In the genomic region with DNA sequence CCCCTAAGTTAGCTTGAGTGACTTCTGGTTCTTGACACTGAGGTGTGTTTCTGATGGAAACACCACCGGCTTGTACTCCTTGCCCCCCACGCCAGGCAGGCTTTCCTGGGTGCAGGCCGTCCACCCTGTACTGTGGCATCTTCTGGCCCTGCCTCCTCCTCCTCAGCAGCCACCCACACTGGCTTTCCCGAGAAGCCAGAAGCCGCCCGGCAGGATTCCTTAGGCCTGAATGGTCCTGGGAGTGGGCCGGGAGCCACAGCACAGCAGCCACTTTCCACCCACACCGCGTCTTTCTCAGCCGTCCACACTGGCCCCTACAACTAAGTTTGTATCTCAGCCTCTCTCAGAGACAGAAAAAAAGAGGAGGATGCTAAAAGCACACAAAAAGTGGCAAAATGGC, we compare ENCODE assay signal across 11 cellular contexts. TPM values are rescaled to one million over a fixed set of nuclear protein-coding genes. Genes with fewer than 3 reads are reported as not detected.
DNase-seq lines count a peak whose midpoint lies in the region; ATAC-seq, FAIRE-seq and TF ChIP-seq lines count a peak whose summit lies in the region.
"Had no signal": no experiment of that assay in that cellular context is flagged by ENCODE, and none has a peak within 500 bp of the region (broad histone marks: within the 10 kb centered on the region; RNA-seq: fewer than 3 reads in every experiment).

No MANE protein-coding gene starts in this region.

- peak overlapping the region; percentile 90 for H3K27ac Mint-ChIP-seq in mesothelial cell of epicardium
- H3K27ac Mint-ChIP-seq: activated naive CD4-positive, alpha-beta T cell treated with anti-CD3 and anti-CD28 coated beads, Interleukin-2, amount 50 U/mL, for 24 hours had no signal

- peaks cover 66% of the 10 kb centered on the region for H3K4me1 ChIP-seq in HepG2 (ENCODE audit: insufficient read depth, low read length)
- peaks cover 0 to 10% (median 3%) of the 10 kb centered on the region in 4 donors for H3K4me1 ChIP-seq in right lobe of liver
- peaks cover 19% of the 10 kb centered on the region for H3K4me1 ChIP-seq in colonic mucosa

- intact Hi-C loops in HepG2 (cut with micrococcal nuclease; ENCODE audit: unreplicated experiment) (no loop called here), right lobe of liver (cut with DNase I) (no loop called here), colonic mucosa (cut with DNase I) (no loop called here)

- no peak overlapping the region for H2AFZ ChIP-seq in HepG2 (ENCODE audit: low read length)

- TF ChIP-seq EP300 in HepG2 (IDR thresholded peaks at IDR 0.05; ENCODE audit: low read depth in 2 of 2, low read length in 2 of 2) (no peak), HepG2 (CRISPR knock-in tag; IDR thresholded peaks at IDR 0.05; ENCODE audit: borderline replicate concordance) (no peak)

- peaks cover 15% of the 10 kb centered on the region for H3K79me2 ChIP-seq in HepG2 (ENCODE audit: insufficient read depth, low read length)

- no peak for TF ChIP-seq RAD21 in HepG2 (CRISPR knock-in tag; IDR thresholded peaks at IDR 0.05)

- POLR2A ChIA-PET in HepG2 (lab: Yijun Ruan, JAX), result interaction anchor here (1.1 to 1.9 kb wide), 6 partner anchors 9 to 28 kb away, joined by 3 to 20 read pairs (median 6); partner anchors contain the start of gene SLC66A2

- H3K9me3 ChIP-seq in HepG2 (ENCODE audit: low read length) (no peaks in the 10 kb centered on the region), right lobe of liver (no peaks in the 10 kb centered on the region), colonic mucosa (no peaks in the 10 kb centered on the region)
- H3K9me3 ChIP-seq: transverse colon had no signal

- no peaks in the 10 kb centered on the region for H3K9me3 Mint-ChIP-seq in mesothelial cell of epicardium
- H3K9me3 Mint-ChIP-seq: activated naive CD4-positive, alpha-beta T cell treated with anti-CD3 and anti-CD28 coated beads, Interleukin-2, amount 50 U/mL, for 24 hours had no signal

- no peak for ATAC-seq in HepG2
- no peak for ATAC-seq in right lobe of liver
- no peak for ATAC-seq in GM18517 (IDR thresholded peaks at IDR 0.05; ENCODE audit: unreplicated experiment)

- 93% methylated on average over 10 of the region's 10 CpGs for WGBS in HepG2 (ENCODE audit: low lambda C conversion rate)
- 93% methylated on average over 5 of the region's 10 CpGs for WGBS in right lobe of liver (ENCODE audit: insufficient coverage, low coverage, low lambda C conversion rate, missing lambda C conversion rate)

- no peak for TF ChIP-seq POLR2A in HepG2 (IDR thresholded peaks at IDR 0.05; ENCODE audit: insufficient read depth in 1 of 2, low read depth in 2 of 2, low read length in 2 of 2)
- no peak for TF ChIP-seq POLR2A in right lobe of liver (IDR thresholded peaks at IDR 0.05)

- BruUV-seq in HepG2 (replicated peaks; lab: Mats Ljungman, UMichigan), result no TSS peak

- no peak for FAIRE-seq in HepG2 (lab: Jason Lieb, UNC)
- FAIRE-seq: G401.6 had no signal

- DNase-seq in HepG2 (ENCODE audit: low spot score) (no peak), right lobe of liver (no peak), colonic mucosa (peak; percentile 27), mesothelial cell of epicardium (ENCODE audit: low spot score in 2 of 2, unreplicated experiment in 2 of 2) (peak in 1 of 2 experiments; percentile 53), KBM-7 (no peak), H4 (ENCODE audit: low spot score) (no peak), NCI-H2029 treated with DMSO at 0.1 percent for 48 hours (lab: John Stamatoyannopoulos, UW) (no peak)
- DNase-seq: transverse colon had no signal

- peak overlapping the region in 1 of 3 experiments; percentile 59; a peak in 1 of 6 replicates for H3K4me3 ChIP-seq in HepG2 (replicated peaks in 1 of 3; ENCODE audit: insufficient read depth in 1 of 3, low read depth in 2 of 3, low read length in 3 of 3)
- no peak overlapping the region for H3K4me3 ChIP-seq in right lobe of liver
- H3K4me3 ChIP-seq in colonic mucosa, result no peak overlapping the region
- H3K4me3 ChIP-seq: transverse colon had no signal

- peaks cover 41% of the 10 kb centered on the region for H3K4me1 Mint-ChIP-seq in mesothelial cell of epicardium

- H3K36me3 ChIP-seq in HepG2 (replicated peaks in 1 of 2; ENCODE audit: control insufficient read depth in 1 of 2, insufficient read depth in 2 of 2, low read length in 2 of 2), result 0 out of 5 replicates have a peak, but pooled peaks cover 0 to 2% of the 10 kb centered on the region in 2 experiments
- H3K36me3 ChIP-seq in right lobe of liver, result peaks cover 0 to 2% (median 0%) of the 10 kb centered on the region in 4 donors
- no peaks in the 10 kb centered on the region for H3K36me3 ChIP-seq in colonic mucosa
- H3K36me3 ChIP-seq: transverse colon had no signal

- H3K27me3 ChIP-seq in HepG2 (ENCODE audit: control insufficient read depth in 1 of 2, insufficient read depth in 2 of 2, low read length in 2 of 2) (no peaks in the 10 kb centered on the region), right lobe of liver (no peaks in the 10 kb centered on the region), colonic mucosa (no peaks in the 10 kb centered on the region)
- H3K27me3 ChIP-seq: transverse colon had no signal

- H3K27me3 Mint-ChIP-seq in mesothelial cell of epicardium (ENCODE audit: low read depth), result no peaks in the 10 kb centered on the region
- H3K27me3 Mint-ChIP-seq: activated naive CD4-positive, alpha-beta T cell treated with anti-CD3 and anti-CD28 coated beads, Interleukin-2, amount 50 U/mL, for 24 hours had no signal

- TF ChIP-seq CTCF in HepG2 (CRISPR knock-in tag; IDR thresholded peaks at IDR 0.05), result no peak
- TF ChIP-seq CTCF in right lobe of liver (IDR thresholded peaks at IDR 0.05), result no peak
- no peak for TF ChIP-seq CTCF in colonic mucosa (IDR thresholded peaks at IDR 0.05)
- TF ChIP-seq CTCF in mesothelial cell of epicardium (IDR thresholded peaks at IDR 0.05; ENCODE audit: unreplicated experiment), result no peak

- H3K4me2 ChIP-seq in HepG2 (ENCODE audit: low read depth, low read length), result peak overlapping the region; percentile 81

- peaks cover 3% of the 10 kb centered on the region for H3K36me3 Mint-ChIP-seq in mesothelial cell of epicardium
- H3K36me3 Mint-ChIP-seq: activated naive CD4-positive, alpha-beta T cell treated with anti-CD3 and anti-CD28 coated beads, Interleukin-2, amount 50 U/mL, for 24 hours had no signal

- CTCF ChIA-PET in HepG2 (lab: Yijun Ruan, JAX; ENCODE audit: low intra/inter-chr PET ratio, low total read pairs), result no interaction called here

- peak overlapping the region; percentile 5 for H3K4me3 Mint-ChIP-seq in mesothelial cell of epicardium

- in situ Hi-C loops in HepG2 (cut with HindIII; ENCODE audit: extremely low pct_ligation_motif_present, low pct_unique_long_range_greater_than_20kb), result no loop called here
- in situ Hi-C loops in KBM-7 (cut with MboI; ENCODE audit: low pct_unique_long_range_greater_than_20kb, low sequenced_read_pairs), result no loop called here

- no peaks in the 10 kb centered on the region for H4K20me1 ChIP-seq in HepG2 (ENCODE audit: insufficient read depth, low read length)

- H3K27ac ChIP-seq in HepG2 (ENCODE audit: extremely low read length, insufficient read depth, low read length) (no peak overlapping the region), right lobe of liver (no peak overlapping the region), colonic mucosa (no peak overlapping the region)

- H3K9ac ChIP-seq in HepG2 (ENCODE audit: insufficient read depth, low read depth, low read length), result 0 out of 2 replicates have a peak overlapping the region, but pooled peaks have one; percentile 58
- no peak overlapping the region for H3K9ac ChIP-seq in colonic mucosa (ENCODE audit: low read depth in 2 of 2, low read length in 2 of 2)

RNA-seq across cellular contexts. Expression of gene HSBP1L1, which starts 2.1 kb away (rescaled TPM):
- 15.3 and 22.6 TPM in 2 replicates for total RNA-seq in HepG2 (2016; rRNA removed; fragmentation: Illumina TruSeq; extraction: Trizol)
- 28.9 and 34.1 TPM in 2 replicates for total RNA-seq in HepG2 (2016; cell fraction: cytosol; rRNA removed; fragmentation: Illumina TruSeq; extraction: Trizol; ENCODE audit: low read depth)
- total RNA-seq in HepG2 (2016; cell fraction: insoluble cytoplasmic fraction; rRNA removed; fragmentation: Illumina TruSeq; extraction: Trizol), result 13.5 and 21.2 TPM in 2 replicates
- 33.2 and 40.1 TPM in 2 replicates for total RNA-seq in HepG2 (2016; cell fraction: membrane; rRNA removed; fragmentation: Illumina TruSeq; extraction: Trizol)
- 17.7 and 20.7 TPM in 2 replicates for total RNA-seq in HepG2 (2016; cell fraction: nucleus; rRNA removed; fragmentation: Illumina TruSeq; extraction: Trizol)
- 41.2 and 45.1 TPM in 2 replicates for polyA plus RNA-seq in HepG2 (2011; rRNA removed)
- polyA plus RNA-seq in HepG2 (2011; cell fraction: cytosol; rRNA removed), result 28.0 and 28.5 TPM in 2 replicates
- polyA plus RNA-seq in HepG2 (2011; cell fraction: nucleus; rRNA removed), result 34.3 and 53.2 TPM in 2 replicates
- polyA plus RNA-seq in HepG2 (2012), result 26.1 and 32.6 TPM in 2 replicates
- 36.8 and 50.0 TPM in 2 replicates for polyA plus RNA-seq in HepG2 (2016; cell fraction: cytosol; fragmentation: Illumina TruSeq; extraction: Trizol; ENCODE audit: low read depth)
- 17.9 and 18.7 TPM in 2 replicates for polyA plus RNA-seq in HepG2 (2016; cell fraction: insoluble cytoplasmic fraction; fragmentation: Illumina TruSeq; extraction: Trizol; ENCODE audit: low read depth)
- polyA plus RNA-seq in HepG2 (2016; cell fraction: membrane; fragmentation: Illumina TruSeq; extraction: Trizol; ENCODE audit: low read depth), result 33.7 and 42.5 TPM in 2 replicates
- 68.0 and 69.5 TPM in 2 replicates for polyA plus RNA-seq in HepG2 (2016; cell fraction: nucleus; fragmentation: Illumina TruSeq; extraction: Trizol; ENCODE audit: insufficient read depth, low read depth)
- polyA minus RNA-seq in HepG2 (2011; rRNA and poly(A)+ RNA removed; ENCODE audit: low replicate concordance), result 4.1 and 8.6 TPM in 2 replicates
- polyA minus RNA-seq in HepG2 (2011; cell fraction: cytosol; rRNA and poly(A)+ RNA removed), result 5.3 and 7.9 TPM in 2 replicates
- polyA minus RNA-seq in HepG2 (2011; cell fraction: nucleus; rRNA and poly(A)+ RNA removed), result 23.3 and 28.1 TPM in 2 replicates
- 10 to 100 TPM; 16.8 to 35.1 (median 23.7) TPM for total RNA-seq in right lobe of liver
- 10 to 100 TPM; 51.8 to 59.6 TPM for total RNA-seq in colonic mucosa
- total RNA-seq in mesothelial cell of epicardium, result 31.8 to 35.4 TPM (median 33.9 TPM) in 3 replicates
- total RNA-seq in H4 (2014; rRNA removed; shearing (Covaris generic)), result 16.9 and 26.2 TPM in 2 replicates

RNA-seq across cellular contexts. Expression of gene SLC66A2, which starts 10.9 kb away (rescaled TPM):
- total RNA-seq in HepG2 (2016; rRNA removed; fragmentation: Illumina TruSeq; extraction: Trizol), result 30.3 and 41.9 TPM in 2 replicates
- 40.5 and 40.6 TPM in 2 replicates for total RNA-seq in HepG2 (2016; cell fraction: cytosol; rRNA removed; fragmentation: Illumina TruSeq; extraction: Trizol; ENCODE audit: low read depth)
- total RNA-seq in HepG2 (2016; cell fraction: insoluble cytoplasmic fraction; rRNA removed; fragmentation: Illumina TruSeq; extraction: Trizol), result 29.0 and 42.7 TPM in 2 replicates
- 74.6 and 79.6 TPM in 2 replicates for total RNA-seq in HepG2 (2016; cell fraction: membrane; rRNA removed; fragmentation: Illumina TruSeq; extraction: Trizol)
- total RNA-seq in HepG2 (2016; cell fraction: nucleus; rRNA removed; fragmentation: Illumina TruSeq; extraction: Trizol), result 24.3 and 28.3 TPM in 2 replicates
- 33.5 and 62.5 TPM in 2 replicates for polyA plus RNA-seq in HepG2 (2011; rRNA removed)
- 56.8 and 67.4 TPM in 2 replicates for polyA plus RNA-seq in HepG2 (2011; cell fraction: cytosol; rRNA removed)
- polyA plus RNA-seq in HepG2 (2011; cell fraction: nucleus; rRNA removed), result 84.2 and 87.0 TPM in 2 replicates
- polyA plus RNA-seq in HepG2 (2012), result 46.8 and 62.2 TPM in 2 replicates
- 45.1 and 50.9 TPM in 2 replicates for polyA plus RNA-seq in HepG2 (2016; cell fraction: cytosol; fragmentation: Illumina TruSeq; extraction: Trizol; ENCODE audit: low read depth)
- 33.6 and 33.8 TPM in 2 replicates for polyA plus RNA-seq in HepG2 (2016; cell fraction: insoluble cytoplasmic fraction; fragmentation: Illumina TruSeq; extraction: Trizol; ENCODE audit: low read depth)
- 69.1 and 69.7 TPM in 2 replicates for polyA plus RNA-seq in HepG2 (2016; cell fraction: membrane; fragmentation: Illumina TruSeq; extraction: Trizol; ENCODE audit: low read depth)
- polyA plus RNA-seq in HepG2 (2016; cell fraction: nucleus; fragmentation: Illumina TruSeq; extraction: Trizol; ENCODE audit: insufficient read depth, low read depth), result 43.3 and 46.8 TPM in 2 replicates
- polyA minus RNA-seq in HepG2 (2011; rRNA and poly(A)+ RNA removed; ENCODE audit: low replicate concordance), result 19.8 and 109 TPM in 2 replicates
- 28.8 and 32.5 TPM in 2 replicates for polyA minus RNA-seq in HepG2 (2011; cell fraction: cytosol; rRNA and poly(A)+ RNA removed)
- 27.0 and 33.3 TPM in 2 replicates for polyA minus RNA-seq in HepG2 (2011; cell fraction: nucleus; rRNA and poly(A)+ RNA removed)
- 100 to 1,000 TPM in 3 of 6 experiments, 10 to 100 TPM in 3; 61.6 to 140 (median 95.8) TPM for total RNA-seq in right lobe of liver
- 10 to 100 TPM; 74.9 to 88.0 TPM for total RNA-seq in colonic mucosa
- 33.5 to 34.6 TPM (median 34.4 TPM) in 3 replicates for total RNA-seq in mesothelial cell of epicardium
- 17.4 and 25.6 TPM in 2 replicates for total RNA-seq in H4 (2014; rRNA removed; shearing (Covaris generic))

RNA-seq across cellular contexts. Expression of gene TXNL4A, which starts 26.1 kb away (rescaled TPM):
- total RNA-seq in HepG2 (2016; rRNA removed; fragmentation: Illumina TruSeq; extraction: Trizol), result 192 and 202 TPM in 2 replicates
- total RNA-seq in HepG2 (2016; cell fraction: cytosol; rRNA removed; fragmentation: Illumina TruSeq; extraction: Trizol; ENCODE audit: low read depth), result 596 and 716 TPM in 2 replicates
- 185 and 204 TPM in 2 replicates for total RNA-seq in HepG2 (2016; cell fraction: insoluble cytoplasmic fraction; rRNA removed; fragmentation: Illumina TruSeq; extraction: Trizol)
- 533 and 635 TPM in 2 replicates for total RNA-seq in HepG2 (2016; cell fraction: membrane; rRNA removed; fragmentation: Illumina TruSeq; extraction: Trizol)
- 56.2 and 79.7 TPM in 2 replicates for total RNA-seq in HepG2 (2016; cell fraction: nucleus; rRNA removed; fragmentation: Illumina TruSeq; extraction: Trizol)
- polyA plus RNA-seq in HepG2 (2011; rRNA removed), result 135 and 172 TPM in 2 replicates
- polyA plus RNA-seq in HepG2 (2011; cell fraction: cytosol; rRNA removed), result 131 and 145 TPM in 2 replicates
- polyA plus RNA-seq in HepG2 (2011; cell fraction: nucleus; rRNA removed), result 32.1 and 40.2 TPM in 2 replicates
- polyA plus RNA-seq in HepG2 (2012), result 123 and 145 TPM in 2 replicates
- polyA plus RNA-seq in HepG2 (2016; cell fraction: cytosol; fragmentation: Illumina TruSeq; extraction: Trizol; ENCODE audit: low read depth), result 941 and 1,125 TPM in 2 replicates
- 223 and 229 TPM in 2 replicates for polyA plus RNA-seq in HepG2 (2016; cell fraction: insoluble cytoplasmic fraction; fragmentation: Illumina TruSeq; extraction: Trizol; ENCODE audit: low read depth)
- polyA plus RNA-seq in HepG2 (2016; cell fraction: membrane; fragmentation: Illumina TruSeq; extraction: Trizol; ENCODE audit: low read depth), result 563 and 676 TPM in 2 replicates
- polyA plus RNA-seq in HepG2 (2016; cell fraction: nucleus; fragmentation: Illumina TruSeq; extraction: Trizol; ENCODE audit: insufficient read depth, low read depth), result 165 and 194 TPM in 2 replicates
- polyA minus RNA-seq in HepG2 (2011; rRNA and poly(A)+ RNA removed; ENCODE audit: low replicate concordance), result 36.7 and 86.4 TPM in 2 replicates
- 44.1 and 45.4 TPM in 2 replicates for polyA minus RNA-seq in HepG2 (2011; cell fraction: cytosol; rRNA and poly(A)+ RNA removed)
- 14.9 and 19.2 TPM in 2 replicates for polyA minus RNA-seq in HepG2 (2011; cell fraction: nucleus; rRNA and poly(A)+ RNA removed)
- total RNA-seq in right lobe of liver, result 10 to 100 TPM; 18.5 to 53.9 (median 37.8) TPM
- 100 to 1,000 TPM; 101 to 138 TPM for total RNA-seq in colonic mucosa
- total RNA-seq in mesothelial cell of epicardium, result 77.2 to 79.9 TPM (median 79.5 TPM) in 3 replicates
- total RNA-seq in H4 (2014; rRNA removed; shearing (Covaris generic)), result 144 and 146 TPM in 2 replicates
